ENCODE assay signal across 7 cellular contexts in the genomic region with DNA sequence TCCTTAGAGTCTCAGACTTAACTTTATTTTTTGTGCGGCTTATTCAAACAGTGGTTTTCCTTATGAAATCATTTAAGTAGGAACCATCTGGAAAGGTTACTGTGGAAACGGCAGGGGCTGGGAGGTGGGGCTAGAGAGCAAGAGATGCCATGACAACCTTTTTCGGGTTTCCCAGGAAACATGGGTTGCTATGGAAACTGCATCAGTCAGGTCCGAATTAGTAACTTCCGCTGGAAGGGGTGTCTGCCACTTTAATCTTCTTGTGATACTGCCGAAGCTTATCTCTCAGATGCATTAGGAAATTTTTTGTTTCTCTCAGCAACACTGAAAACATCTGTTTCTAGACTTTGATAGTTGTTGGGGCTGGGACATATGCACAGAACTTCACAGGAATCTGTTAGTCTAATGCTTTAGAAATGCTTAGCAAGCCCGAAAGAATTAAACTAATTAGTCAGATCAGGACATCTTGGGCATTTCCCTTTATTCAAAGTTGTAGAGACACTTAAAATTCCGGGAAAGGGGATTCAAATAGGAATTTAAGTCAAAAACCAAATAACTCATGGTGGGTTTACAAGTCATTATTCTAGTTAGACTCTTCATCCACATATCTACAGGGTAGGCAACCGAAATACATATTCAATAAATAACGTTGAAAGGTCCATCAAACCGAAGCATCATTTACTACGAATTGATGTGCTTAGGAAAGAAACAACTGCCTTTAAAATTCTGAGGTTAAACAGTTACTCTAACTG. TPM values are rescaled to one million over a fixed set of nuclear protein-coding genes. Genes with fewer than 3 reads are reported as not detected.
DNase-seq lines count a peak whose midpoint lies in the region; ATAC-seq, FAIRE-seq and TF ChIP-seq lines count a peak whose summit lies in the region.

No MANE protein-coding gene starts in this region.

- H3K4me3 Mint-ChIP-seq in T-helper 17 cell (peak overlapping the region; percentile 100), astrocyte (ENCODE audit: unreplicated experiment) (peak overlapping the region; percentile 41)

- no peak overlapping the region for H2BK12ac ChIP-seq in neuronal stem cell (ENCODE audit: low read length)

- H3K79me1 ChIP-seq in neuronal stem cell (ENCODE audit: low read depth, low read length), result no peaks in the 10 kb centered on the region

- H3K23ac ChIP-seq in neuronal stem cell (ENCODE audit: low read depth, low read length, poor library complexity), result no peak overlapping the region

- H3K4me3 ChIP-seq in astrocyte (ENCODE audit: insufficient read depth, low read depth, low read length) (no peak overlapping the region), neuronal stem cell (ENCODE audit: low read length in 2 of 2) (no peak overlapping the region), brain microvascular endothelial cell (ENCODE audit: low read depth, low read length) (no peak overlapping the region), WERI-Rb-1 (ENCODE audit: low read depth, low read length) (no peak overlapping the region)

- TF ChIP-seq CTCF in astrocyte (IDR thresholded peaks at IDR 0.05; ENCODE audit: insufficient read depth, low read depth, low read length), result no peak
- no peak for TF ChIP-seq CTCF in brain microvascular endothelial cell (IDR thresholded peaks at IDR 0.05; ENCODE audit: low read depth, low read length, missing control alignments)
- no peak for TF ChIP-seq CTCF in WERI-Rb-1 (IDR thresholded peaks at IDR 0.05; ENCODE audit: low read depth, low read length)

- H3K36me3 ChIP-seq in astrocyte (ENCODE audit: insufficient read depth, low read length) (no peaks in the 10 kb centered on the region), neuronal stem cell (replicated peaks in 1 of 2; ENCODE audit: control insufficient read depth in 2 of 2, insufficient read depth in 2 of 2, low read length in 2 of 2) (no peaks in the 10 kb centered on the region), brain microvascular endothelial cell (replicated peaks) (no peaks in the 10 kb centered on the region), WERI-Rb-1 (no peaks in the 10 kb centered on the region)

- in situ Hi-C loops in brain microvascular endothelial cell (cut with HindIII; ENCODE audit: low pct_ligation_motif_present, low sequenced_read_pairs), result no loop called here

- H3K18ac ChIP-seq in neuronal stem cell (ENCODE audit: low read length), result no peak overlapping the region

- H3K27me3 ChIP-seq in astrocyte (ENCODE audit: insufficient read depth, low read length) (peaks cover 47% of the 10 kb centered on the region), neuronal stem cell (ENCODE audit: control insufficient read depth in 3 of 3, insufficient read depth in 3 of 3, low read depth in 1 of 3, low read length in 3 of 3) (peaks cover 9 to 39% (median 13%) of the 10 kb centered on the region in 3 experiments), brain microvascular endothelial cell (replicated peaks) (peaks cover 37% of the 10 kb centered on the region), WERI-Rb-1 (ENCODE audit: insufficient read depth, low read depth, severe bottlenecking) (no peaks in the 10 kb centered on the region)

- H2AFZ ChIP-seq in astrocyte (ENCODE audit: low read depth, low read length) (no peak overlapping the region), neuronal stem cell (ENCODE audit: low read length) (no peak overlapping the region)

- H3K4me1 ChIP-seq in astrocyte (ENCODE audit: insufficient read depth, low read length) (no peaks in the 10 kb centered on the region), neuronal stem cell (ENCODE audit: control insufficient read depth in 2 of 2, insufficient read depth in 1 of 2, low read depth in 1 of 2, low read length in 2 of 2) (peaks cover 2 to 19% of the 10 kb centered on the region in 2 donors)

- H3K9me3 Mint-ChIP-seq in astrocyte (ENCODE audit: unreplicated experiment), result peaks cover 13% of the 10 kb centered on the region

- DNase-seq in T-helper 17 cell (peak; percentile 24 to 66 (median 54)), astrocyte (ENCODE audit: low read depth) (no peak), neuronal stem cell (ENCODE audit: low spot score) (peak; percentile 33), brain microvascular endothelial cell (no peak), WERI-Rb-1 (no peak), NCI-H345 treated with DMSO at 0.1 percent for 48 hours (lab: John Stamatoyannopoulos, UW; ENCODE audit: unreplicated experiment) (no peak)

- no peak for FAIRE-seq in astrocyte (lab: Jason Lieb, UNC)

- H3K4me2 ChIP-seq in astrocyte (ENCODE audit: low read length) (no peak overlapping the region), neuronal stem cell (ENCODE audit: insufficient read depth, low read length, poor library complexity, severe bottlenecking) (no peak overlapping the region)

- H3K27ac Mint-ChIP-seq in T-helper 17 cell, result no peak overlapping the region
- H3K27ac Mint-ChIP-seq in astrocyte (ENCODE audit: unreplicated experiment), result no peak overlapping the region

- ATAC-seq in HG03097 (IDR thresholded peaks at IDR 0.05; ENCODE audit: low FRiP score, unreplicated experiment), result peak; percentile 8
- peak; percentile 60 for ATAC-seq in T-helper 17 cell

- H3K27me3 Mint-ChIP-seq in T-helper 17 cell (no peaks in the 10 kb centered on the region), astrocyte (ENCODE audit: low read depth, unreplicated experiment) (peaks cover 62% of the 10 kb centered on the region)

- H2BK120ac ChIP-seq in neuronal stem cell (ENCODE audit: low read depth, low read length), result no peak overlapping the region

- no peak overlapping the region for H4K8ac ChIP-seq in neuronal stem cell (ENCODE audit: low read depth, low read length)

- H4K20me1 ChIP-seq in astrocyte (ENCODE audit: insufficient read depth, low read length), result no peaks in the 10 kb centered on the region

- no peak overlapping the region for H2BK15ac ChIP-seq in neuronal stem cell (ENCODE audit: low read length)

- H3K27ac ChIP-seq in astrocyte (ENCODE audit: low read depth, low read length) (no peak overlapping the region), neuronal stem cell (replicated peaks; ENCODE audit: low read length) (no peak overlapping the region), brain microvascular endothelial cell (no peak overlapping the region), WERI-Rb-1 (no peak overlapping the region)

- no peak overlapping the region for H2BK5ac ChIP-seq in neuronal stem cell (ENCODE audit: low read length)

- H3K9ac ChIP-seq in astrocyte (ENCODE audit: low read length) (no peak overlapping the region), neuronal stem cell (ENCODE audit: low read depth, low read length, poor library complexity) (no peak overlapping the region)

- H3K14ac ChIP-seq in neuronal stem cell (ENCODE audit: low read length), result no peak overlapping the region

- peaks cover 11% of the 10 kb centered on the region for H3K36me3 Mint-ChIP-seq in T-helper 17 cell (ENCODE audit: low read depth)
- H3K36me3 Mint-ChIP-seq in astrocyte (ENCODE audit: low read depth, unreplicated experiment), result peaks cover 7% of the 10 kb centered on the region

- H4K91ac ChIP-seq in neuronal stem cell (ENCODE audit: low read depth, low read length, poor library complexity), result no peak overlapping the region

- no peaks in the 10 kb centered on the region for H3K79me2 ChIP-seq in astrocyte (ENCODE audit: insufficient read depth, low read length)

- H3K9me3 ChIP-seq in T-helper 17 cell (ENCODE audit: control insufficient read depth, low read length, poor library complexity, severe bottlenecking), result no peaks in the 10 kb centered on the region
- H3K9me3 ChIP-seq in astrocyte (ENCODE audit: insufficient read depth, low read depth, low read length), result peaks cover 12% of the 10 kb centered on the region
- H3K9me3 ChIP-seq in neuronal stem cell (replicated peaks in 1 of 2; ENCODE audit: control insufficient read depth in 2 of 2, insufficient read depth in 1 of 2, low read depth in 1 of 2, low read length in 2 of 2), result peaks cover 12 to 13% of the 10 kb centered on the region in 2 donors
- peaks cover 5% of the 10 kb centered on the region for H3K9me3 ChIP-seq in WERI-Rb-1 (ENCODE audit: severe bottlenecking)

- no peak overlapping the region for H2AK5ac ChIP-seq in neuronal stem cell (ENCODE audit: low read depth, low read length)

- no peak overlapping the region for H3K4ac ChIP-seq in neuronal stem cell (ENCODE audit: low read length)

- H3K4me1 Mint-ChIP-seq in T-helper 17 cell (peaks cover 48% of the 10 kb centered on the region), astrocyte (ENCODE audit: low read depth, unreplicated experiment) (peaks cover 2% of the 10 kb centered on the region)

- WGBS in neuronal stem cell (ENCODE audit: extremely low coverage in 2 of 2, insufficient read length in 2 of 2, insufficient replicate concordance in 1 of 2), 2 donors, result no CpG with 5 or more reads among the region's 12 CpGs

RNA-seq across cellular contexts. Expression of gene KCNA3, which starts 2.6 kb away (rescaled TPM):
- total RNA-seq in T-helper 17 cell, result 100 to 1,000 TPM; 114 to 115 TPM
- 0.09 TPM in 1 of 2 replicates, not detected in the other for total RNA-seq in astrocyte
- 0.31 TPM for polyA plus RNA-seq in neuronal stem cell (2013, experiment 1 of 2)
- 0.33 TPM for polyA plus RNA-seq in neuronal stem cell (2013, experiment 2 of 2)

Comparison
In these comparisons a context has a peak if more than half of its experiments do, and no peak if none do; other contexts are left out.
1. DNase-seq: peak in T-helper 17 cell (3 of 3) and neuronal stem cell (single experiment); none in astrocyte (single experiment), brain microvascular endothelial cell (single experiment), WERI-Rb-1 (single experiment) and NCI-H345 treated with DMSO at 0.1 percent for 48 hours (single experiment).
2. RNA of gene KCNA3, which starts 2.6 kb away (total RNA-seq): 114 to 115 TPM in T-helper 17 cell; 0.09 TPM in astrocyte; every median in the first group is over 100 times any median in the second.